22 cellular contexts compared by ENCODE assay signal in genomic region chrX:128699716-128700285, GRCh38.
"Had no signal": no experiment of that assay in that cellular context is flagged by ENCODE, and none has a peak within 500 bp of the region (broad histone marks: within the 10 kb centered on the region; RNA-seq: fewer than 3 reads in every experiment).

No MANE protein-coding gene starts in this region.

- H3K36me3 ChIP-seq: esophagus squamous epithelium, lower lobe of right lung, ovary, sigmoid colon, tibial artery, upper lobe of left lung, uterus had no signal

- H3K4me3 ChIP-seq: esophagus squamous epithelium, lower lobe of right lung, ovary, psoas muscle, sigmoid colon, testis, tibial artery, upper lobe of left lung, uterus had no signal

- H3K9me3 ChIP-seq: esophagus squamous epithelium, lower lobe of right lung, ovary, psoas muscle, sigmoid colon, testis, tibial artery, upper lobe of left lung, uterus had no signal

- H3K27me3 ChIP-seq: esophagus squamous epithelium, ovary, sigmoid colon, testis, tibial artery, upper lobe of left lung, uterus had no signal

- H3K4me1 ChIP-seq: esophagus squamous epithelium, lower lobe of right lung, psoas muscle, testis, tibial artery, upper lobe of left lung, uterus had no signal

- DNase-seq: cortex of kidney; effector memory CD8-positive, alpha-beta T cell; erythroblast; esophagus squamous epithelium; head of caudate nucleus; left ventricle myocardium superior; lower lobe of right lung; natural killer cell; occipital lobe; ovary; posterior cingulate gyrus; psoas muscle; right cardiac atrium; sigmoid colon; stimulated activated CD4-positive, alpha-beta T cell treated with anti-CD3 and anti-CD28 coated beads, Interleukin-2, amount 100 ng/mL, for 24 hours; stimulated activated CD4-positive, alpha-beta T cell treated with anti-CD3 and anti-CD28 coated beads, Interleukin-4, amount 100 ng/mL, for 4 hours; stimulated activated naive CD8-positive, alpha-beta T cell treated with anti-CD3 and anti-CD28 coated beads, Interleukin-15, Interleukin-2, amounts not matched to agents 100 U/mL and 50 U/mL, for 24 hours; substantia nigra; testis; tibial artery; upper lobe of left lung; uterus had no signal

- H3K27ac ChIP-seq: esophagus squamous epithelium, lower lobe of right lung, ovary, psoas muscle, testis, tibial artery, upper lobe of left lung, uterus had no signal
